Comparison of ENCODE assay signal across 23 cellular contexts in genomic region chr13:33624253-33624652, GRCh38.
"Had no signal": no experiment of that assay in that cellular context is flagged by ENCODE, and none has a peak within 500 bp of the region (broad histone marks: within the 10 kb centered on the region; RNA-seq: fewer than 3 reads in every experiment).

No MANE protein-coding gene starts in this region.

- FAIRE-seq: endothelial cell of umbilical vein, keratinocyte had no signal

- H3K4me1 Mint-ChIP-seq: natural killer cell had no signal

- H3K9me3 Mint-ChIP-seq: natural killer cell; stimulated activated naive CD8-positive, alpha-beta T cell treated with anti-CD3 and anti-CD28 coated beads, Interleukin-15, amount 100 ng/mL, for 72 hours; type B pancreatic cell had no signal

- H3K27me3 ChIP-seq: ovary, tibial artery had no signal

- H3K4me3 Mint-ChIP-seq: natural killer cell; stimulated activated naive CD8-positive, alpha-beta T cell treated with anti-CD3 and anti-CD28 coated beads, Interleukin-15, amount 100 ng/mL, for 72 hours; type B pancreatic cell had no signal

- H3K4me3 ChIP-seq: coronary artery, lower lobe of right lung, ovary, psoas muscle, smooth muscle cell, tibial artery had no signal

- H3K27ac Mint-ChIP-seq: natural killer cell; stimulated activated naive CD8-positive, alpha-beta T cell treated with anti-CD3 and anti-CD28 coated beads, Interleukin-15, amount 100 ng/mL, for 72 hours; type B pancreatic cell had no signal

- H3K4me1 ChIP-seq: lower lobe of right lung, psoas muscle, tibial artery had no signal

- DNase-seq: dermis blood vessel endothelial cell; effector memory CD4-positive, alpha-beta T cell; hypothalamus; left ventricle myocardium superior; lower lobe of right lung; natural killer cell; occipital lobe; ovary; posterior cingulate gyrus; psoas muscle; right cardiac atrium; stimulated activated CD4-positive, alpha-beta T cell treated with anti-CD3 and anti-CD28 coated beads, Interleukin-12 subunit alpha, Interleukin-12 subunit beta, amount 100 ng/mL, for 4 hours; stimulated activated CD4-positive, alpha-beta T cell treated with anti-CD3 and anti-CD28 coated beads, Interleukin-1b, Interleukin-23, amount 100 ng/mL, for 48 hours; stimulated activated CD4-positive, alpha-beta T cell treated with anti-CD3 and anti-CD28 coated beads, Interleukin-4, amount 100 ng/mL, for 1 hour; stimulated activated CD8-positive, alpha-beta memory T cell treated with anti-CD3 and anti-CD28 coated beads, Interleukin-4, amount 100 ng/mL, for 48 hours; stimulated activated naive CD4-positive, alpha-beta T cell; stimulated activated naive CD8-positive, alpha-beta T cell treated with anti-CD3 and anti-CD28 coated beads, Interleukin-15, amount 100 ng/mL, for 72 hours; tibial artery had no signal

- H3K27me3 Mint-ChIP-seq: stimulated activated naive CD8-positive, alpha-beta T cell treated with anti-CD3 and anti-CD28 coated beads, Interleukin-15, amount 100 ng/mL, for 72 hours; type B pancreatic cell had no signal

- H3K36me3 ChIP-seq: lower lobe of right lung, ovary, tibial artery had no signal

- ATAC-seq: left ventricle myocardium superior, lower lobe of right lung, natural killer cell, right cardiac atrium had no signal

- H3K36me3 Mint-ChIP-seq: natural killer cell, type B pancreatic cell had no signal

- H3K9me3 ChIP-seq: lower lobe of right lung, ovary, psoas muscle, tibial artery had no signal

- H3K27ac ChIP-seq: coronary artery, lower lobe of right lung, ovary, psoas muscle, tibial artery had no signal
